10 cellular contexts compared by ENCODE assay signal in genomic region chr3:195893121-195893449, GRCh38. TPM values are rescaled to one million over a fixed set of nuclear protein-coding genes. Genes with fewer than 3 reads are reported as not detected.
DNase-seq lines count a peak whose midpoint lies in the region; ATAC-seq and TF ChIP-seq lines count a peak whose summit lies in the region.
"Had no signal": no experiment of that assay in that cellular context is flagged by ENCODE, and none has a peak within 500 bp of the region (broad histone marks: within the 10 kb centered on the region; RNA-seq: fewer than 3 reads in every experiment).

No MANE protein-coding gene starts in this region.

- no peaks in the 10 kb centered on the region for H3K9me3 Mint-ChIP-seq in nephron progenitor cell
- H3K9me3 Mint-ChIP-seq: central memory CD8-positive, alpha-beta T cell had no signal

- peaks cover 9% of the 10 kb centered on the region for H3K27me3 Mint-ChIP-seq in nephron progenitor cell (ENCODE audit: low read depth, poor library complexity)
- H3K27me3 Mint-ChIP-seq: central memory CD8-positive, alpha-beta T cell had no signal

- WGBS in esophagus, 2 donors: 40 to 53% methylated on average over 8 of the region's 8 CpGs

- H3K4me3 ChIP-seq in esophagus (ENCODE audit: low read depth in 1 of 2, low read length in 2 of 2): no peak overlapping the region
- H3K4me3 ChIP-seq in uterus: no peak overlapping the region

- ATAC-seq in GM18861 (IDR thresholded peaks at IDR 0.05; ENCODE audit: unreplicated experiment): no peak

- DNase-seq in NCI-H345 (lab: John Stamatoyannopoulos, UW) (peak; percentile 66), NCI-H345 treated with DMSO at 0.1 percent for 48 hours (lab: John Stamatoyannopoulos, UW; ENCODE audit: unreplicated experiment) (no peak), nephron progenitor cell (no peak), uterus (peak in 1 of 2 donors; percentile 36), HuH-7.5 (ENCODE audit: low spot score) (no peak), NOMO-1 treated with DMSO at 0.1 percent for 48 hours (lab: John Stamatoyannopoulos, UW; ENCODE audit: unreplicated experiment) (no peak)
- DNase-seq: activated CD4-positive, alpha-beta T cell treated with anti-CD3 and anti-CD28 coated beads, Interleukin-2, amount 50 U/mL, for 1 hour had no signal

- H3K4me3 Mint-ChIP-seq in nephron progenitor cell: peak overlapping the region; percentile 11
- H3K4me3 Mint-ChIP-seq: central memory CD8-positive, alpha-beta T cell had no signal

- H3K27me3 ChIP-seq in esophagus (ENCODE audit: control insufficient read depth in 1 of 2, insufficient read depth in 2 of 2, low read length in 2 of 2) (no peaks in the 10 kb centered on the region), uterus (no peaks in the 10 kb centered on the region)

- H3K9me3 ChIP-seq in esophagus (ENCODE audit: control insufficient read depth in 2 of 2, insufficient read depth in 1 of 2, low read depth in 1 of 2, low read length in 1 of 2): no peaks in the 10 kb centered on the region
- no peaks in the 10 kb centered on the region for H3K9me3 ChIP-seq in uterus

- peaks cover 4 to 30% of the 10 kb centered on the region in 2 donors for H3K4me1 ChIP-seq in esophagus (ENCODE audit: control insufficient read depth in 2 of 2, insufficient read depth in 2 of 2, low read length in 1 of 2)
- H3K4me1 ChIP-seq in uterus: peaks cover 0 to 23% of the 10 kb centered on the region in 2 donors

- H3K27ac Mint-ChIP-seq in nephron progenitor cell: no peak overlapping the region

- intact Hi-C loops in uterus (cut with DNase I; ENCODE audit: low total_unique reads): no loop called here

- no peaks in the 10 kb centered on the region for H3K36me3 Mint-ChIP-seq in nephron progenitor cell (ENCODE audit: low read depth)

- TF ChIP-seq CTCF in nephron progenitor cell (IDR thresholded peaks at IDR 0.05) (no peak), uterus (IDR thresholded peaks at IDR 0.05) (no peak)

- no peak for TF ChIP-seq POLR2A in uterus (IDR thresholded peaks at IDR 0.05)

- peaks cover 86% of the 10 kb centered on the region for H3K4me1 Mint-ChIP-seq in nephron progenitor cell

- peak overlapping the region; percentile 16 to 47 for H3K27ac ChIP-seq in esophagus (ENCODE audit: low read depth in 2 of 2, low read length in 1 of 2)
- peak overlapping the region; percentile 52 to 60 for H3K27ac ChIP-seq in uterus

- H3K36me3 ChIP-seq in esophagus (ENCODE audit: control insufficient read depth in 2 of 2, insufficient read depth in 2 of 2, low read length in 1 of 2) (peaks cover 0 to 9% of the 10 kb centered on the region in 2 donors), uterus (no peaks in the 10 kb centered on the region)

RNA-seq across cellular contexts. Expression of gene TNK2, which starts 15.3 kb away (rescaled TPM):
- polyA plus RNA-seq in esophagus: 10 to 100 TPM; 38.8 to 87.5 TPM
- total RNA-seq in uterus: 10 to 100 TPM in 3 of 4 donors, 1 to 10 TPM in 1; 6.1 to 81.2 (median 24.4) TPM
